Comparison of ENCODE assay signal across 24 cellular contexts in genomic region chr19:46952874-46953273, GRCh38.
DNase-seq lines count a peak whose midpoint lies in the region; ATAC-seq and TF ChIP-seq lines count a peak whose summit lies in the region.
"Had no signal": no experiment of that assay in that cellular context is flagged by ENCODE, and none has a peak within 500 bp of the region (broad histone marks: within the 10 kb centered on the region; RNA-seq: fewer than 3 reads in every experiment).

No MANE protein-coding gene starts in this region.

- ATAC-seq in DND-41 (ENCODE audit: insufficient read depth, low read depth) (no peak), HG03095 (IDR thresholded peaks at IDR 0.05; ENCODE audit: unreplicated experiment) (no peak), GM18511 (IDR thresholded peaks at IDR 0.05; ENCODE audit: unreplicated experiment) (no peak)
- no peak for ATAC-seq in activated T-helper 17 cell treated with anti-CD3 and anti-CD28 coated beads, Interleukin-2, amount 50 U/mL, for 72 hours (replicated peaks)
- no peak for ATAC-seq in natural killer cell treated with Interleukin-12 subunit alpha and Interleukin-12 subunit beta and Interleukin-15 and Interleukin-18, amount 100 ng/mL, for 72 hours
- ATAC-seq: GM12878, lower lobe of right lung had no signal

- H3K9ac ChIP-seq in DND-41 (ENCODE audit: low read depth, low read length) = no peak overlapping the region

- H3K27ac Mint-ChIP-seq in activated CD4-positive, alpha-beta T cell treated with anti-CD3 and anti-CD28 coated beads, Interleukin-2, amount 10 ng/mL, durations not matched to agents 7 days and 5 days = peak overlapping the region; percentile 79
- H3K27ac Mint-ChIP-seq in activated T-helper 17 cell treated with anti-CD3 and anti-CD28 coated beads, Interleukin-2, amount 50 U/mL, for 72 hours = peak overlapping the region; percentile 96
- peak overlapping the region; percentile 97 to 99 for H3K27ac Mint-ChIP-seq in natural killer cell treated with Interleukin-12 subunit alpha and Interleukin-12 subunit beta and Interleukin-15 and Interleukin-18, amount 100 ng/mL, for 72 hours

- H3K27me3 Mint-ChIP-seq in activated CD4-positive, alpha-beta T cell treated with anti-CD3 and anti-CD28 coated beads, Interleukin-2, amount 10 ng/mL, durations not matched to agents 7 days and 5 days = no peaks in the 10 kb centered on the region
- H3K27me3 Mint-ChIP-seq in activated T-helper 17 cell treated with anti-CD3 and anti-CD28 coated beads, Interleukin-2, amount 50 U/mL, for 72 hours = no peaks in the 10 kb centered on the region
- H3K27me3 Mint-ChIP-seq in natural killer cell treated with Interleukin-12 subunit alpha and Interleukin-12 subunit beta and Interleukin-15 and Interleukin-18, amount 100 ng/mL, for 72 hours = no peaks in the 10 kb centered on the region

- 0 out of 2 replicates have a peak overlapping the region, but pooled peaks have one; percentile 99 for H3K4me2 ChIP-seq in DND-41 (ENCODE audit: insufficient read depth, low read length)

- peaks cover 48% of the 10 kb centered on the region for H3K4me1 ChIP-seq in DND-41 (ENCODE audit: insufficient read depth, low read length)

- peaks cover 26% of the 10 kb centered on the region for H3K36me3 Mint-ChIP-seq in activated CD4-positive, alpha-beta T cell treated with anti-CD3 and anti-CD28 coated beads, Interleukin-2, amount 10 ng/mL, durations not matched to agents 7 days and 5 days (ENCODE audit: low read depth)
- H3K36me3 Mint-ChIP-seq in activated T-helper 17 cell treated with anti-CD3 and anti-CD28 coated beads, Interleukin-2, amount 50 U/mL, for 72 hours (ENCODE audit: low read depth) = peaks cover 10% of the 10 kb centered on the region
- no peaks in the 10 kb centered on the region for H3K36me3 Mint-ChIP-seq in natural killer cell treated with Interleukin-12 subunit alpha and Interleukin-12 subunit beta and Interleukin-15 and Interleukin-18, amount 100 ng/mL, for 72 hours

- H3K27me3 ChIP-seq in DND-41 (ENCODE audit: insufficient read depth, low read length, poor library complexity) = no peaks in the 10 kb centered on the region
- H3K27me3 ChIP-seq: sigmoid colon, testis had no signal

- peaks cover 79% of the 10 kb centered on the region for H3K79me2 ChIP-seq in DND-41 (ENCODE audit: insufficient read depth, low read length)

- CTCF ChIA-PET in activated CD4-positive, alpha-beta T cell treated with anti-CD3 and anti-CD28 coated beads, Interleukin-2, amount 10 ng/mL, durations not matched to agents 7 days and 5 days (lab: Charles Lee) = no interaction called here

- H3K36me3 ChIP-seq in DND-41 (ENCODE audit: insufficient read depth, low read length) = peaks cover 27% of the 10 kb centered on the region
- H3K36me3 ChIP-seq: lower lobe of right lung, sigmoid colon had no signal

- H3K4me1 Mint-ChIP-seq in activated CD4-positive, alpha-beta T cell treated with anti-CD3 and anti-CD28 coated beads, Interleukin-2, amount 10 ng/mL, durations not matched to agents 7 days and 5 days = peaks cover 61% of the 10 kb centered on the region
- H3K4me1 Mint-ChIP-seq in activated T-helper 17 cell treated with anti-CD3 and anti-CD28 coated beads, Interleukin-2, amount 50 U/mL, for 72 hours = peaks cover 66% of the 10 kb centered on the region
- H3K4me1 Mint-ChIP-seq in natural killer cell treated with Interleukin-12 subunit alpha and Interleukin-12 subunit beta and Interleukin-15 and Interleukin-18, amount 100 ng/mL, for 72 hours (ENCODE audit: low read depth in 2 of 2) = peaks cover 58 to 76% of the 10 kb centered on the region in 2 donors

- POLR2A ChIA-PET in activated CD4-positive, alpha-beta T cell treated with anti-CD3 and anti-CD28 coated beads, Interleukin-2, amount 10 ng/mL, durations not matched to agents 7 days and 5 days (lab: Charles Lee) = no interaction called here

- no peak overlapping the region for H3K4me3 Mint-ChIP-seq in activated CD4-positive, alpha-beta T cell treated with anti-CD3 and anti-CD28 coated beads, Interleukin-2, amount 10 ng/mL, durations not matched to agents 7 days and 5 days
- peak overlapping the region; percentile 86 for H3K4me3 Mint-ChIP-seq in activated T-helper 17 cell treated with anti-CD3 and anti-CD28 coated beads, Interleukin-2, amount 50 U/mL, for 72 hours
- H3K4me3 Mint-ChIP-seq in natural killer cell treated with Interleukin-12 subunit alpha and Interleukin-12 subunit beta and Interleukin-15 and Interleukin-18, amount 100 ng/mL, for 72 hours = peak overlapping the region; percentile 41
- H3K4me3 Mint-ChIP-seq: CD14-positive monocyte had no signal

- H3K27ac ChIP-seq in DND-41 (ENCODE audit: low read length) = peak overlapping the region; percentile 91
- H3K27ac ChIP-seq: lower lobe of right lung, sigmoid colon, testis had no signal

- no peak for TF ChIP-seq CTCF in DND-41 (IDR thresholded peaks at IDR 0.05; ENCODE audit: borderline replicate concordance, extremely low read depth, low read length, poor library complexity, severe bottlenecking)

- H2AFZ ChIP-seq in DND-41 (ENCODE audit: low read depth, low read length) = no peak overlapping the region

- H3K9me3 Mint-ChIP-seq in activated CD4-positive, alpha-beta T cell treated with anti-CD3 and anti-CD28 coated beads, Interleukin-2, amount 10 ng/mL, durations not matched to agents 7 days and 5 days = no peaks in the 10 kb centered on the region
- H3K9me3 Mint-ChIP-seq in activated T-helper 17 cell treated with anti-CD3 and anti-CD28 coated beads, Interleukin-2, amount 50 U/mL, for 72 hours = no peaks in the 10 kb centered on the region
- H3K9me3 Mint-ChIP-seq in natural killer cell treated with Interleukin-12 subunit alpha and Interleukin-12 subunit beta and Interleukin-15 and Interleukin-18, amount 100 ng/mL, for 72 hours = no peaks in the 10 kb centered on the region
- H3K9me3 Mint-ChIP-seq: CD14-positive monocyte had no signal

- no peak for DNase-seq in activated CD4-positive, alpha-beta T cell treated with anti-CD3 and anti-CD28 coated beads, Interleukin-2, amount 10 ng/mL, durations not matched to agents 7 days and 5 days
- DNase-seq in activated CD4-positive, alpha-beta T cell treated with anti-CD3 and anti-CD28 coated beads, Interleukin-2, amount 50 U/mL, for 1 hour = no peak
- no peak for DNase-seq in DND-41
- no peak for DNase-seq in natural killer cell treated with Interleukin-12 subunit alpha and Interleukin-12 subunit beta and Interleukin-15 and Interleukin-18, amount 100 ng/mL, for 72 hours (ENCODE audit: low spot score)
- DNase-seq in hippocampal formation (lab: John Stamatoyannopoulos, UW) = no peak
- DNase-seq: activated gamma-delta T cell, caudate nucleus, DMS53, erythroblast, GOT3, KG1, kidney, lower lobe of right lung, MV-4-11, NCI-H1694 treated with DMSO at 0.1 percent for 48 hours, NCI-H774, SHP77 treated with DMSO at 0.1 percent for 48 hours, sigmoid colon, testis had no signal

- H4K20me1 ChIP-seq in DND-41 (ENCODE audit: insufficient read depth, low read length) = peaks cover 33% of the 10 kb centered on the region

- no peak overlapping the region for H3K4me3 ChIP-seq in DND-41 (ENCODE audit: low read depth in 1 of 2, low read length in 2 of 2)
- H3K4me3 ChIP-seq: GM12878, lower lobe of right lung, sigmoid colon, testis had no signal

- no peaks in the 10 kb centered on the region for H3K9me3 ChIP-seq in DND-41 (ENCODE audit: insufficient read depth, low read length, severe bottlenecking)
- H3K9me3 ChIP-seq: lower lobe of right lung, sigmoid colon, testis had no signal
